In genomic region chr6:18078875-18079274, GRCh38 we compare ENCODE assay signal across 24 cellular contexts.
"Had no signal": no experiment of that assay in that cellular context is flagged by ENCODE, and none has a peak within 500 bp of the region (broad histone marks: within the 10 kb centered on the region; RNA-seq: fewer than 3 reads in every experiment).

No MANE protein-coding gene starts in this region.

- H3K4me3 Mint-ChIP-seq: effector memory CD8-positive, alpha-beta T cell; naive B cell; nephron; neural progenitor cell had no signal

- H3K4me3 ChIP-seq: esophagus squamous epithelium, lower lobe of right lung, neural progenitor cell, right lobe of liver, stomach, thyroid gland had no signal

- ATAC-seq: effector memory CD8-positive, alpha-beta T cell; left ventricle myocardium superior; lower lobe of right lung; right lobe of liver had no signal

- H3K36me3 ChIP-seq: esophagus squamous epithelium, lower lobe of right lung, neural progenitor cell, right lobe of liver, stomach, thyroid gland had no signal

- H3K4me1 Mint-ChIP-seq: naive B cell, nephron, neural progenitor cell had no signal

- H3K27me3 ChIP-seq: esophagus squamous epithelium, neural progenitor cell, right lobe of liver, stomach, thyroid gland had no signal

- DNase-seq: cortex of kidney; effector memory CD8-positive, alpha-beta T cell; erythroblast; esophagus squamous epithelium; foreskin melanocyte; glutamatergic neuron; hypothalamus; left ventricle myocardium superior; lower lobe of right lung; naive B cell; right lobe of liver; small intestine; stimulated activated CD4-positive, alpha-beta T cell treated with anti-CD3 and anti-CD28 coated beads, Interleukin-15, amount 100 ng/mL, for 24 hours; stimulated activated CD4-positive, alpha-beta T cell treated with anti-CD3 and anti-CD28 coated beads, Interleukin-2, amount 100 ng/mL, for 48 hours; stimulated activated naive CD4-positive, alpha-beta T cell treated with Interleukin-2 at 50 U/mL for 16 hours; stomach; thyroid gland; trophoblast cell had no signal

- H3K27ac ChIP-seq: esophagus squamous epithelium, lower lobe of right lung, neural progenitor cell, parathyroid adenoma, right lobe of liver, stomach, thyroid gland had no signal

- H3K9me3 ChIP-seq: lower lobe of right lung, right lobe of liver, thyroid gland had no signal

- H3K27me3 Mint-ChIP-seq: progenitor cell of endocrine pancreas had no signal

- H3K27ac Mint-ChIP-seq: effector memory CD8-positive, alpha-beta T cell; naive B cell; nephron; neural progenitor cell; progenitor cell of endocrine pancreas had no signal

- H3K4me1 ChIP-seq: esophagus squamous epithelium, lower lobe of right lung, neural progenitor cell, parathyroid adenoma, right lobe of liver, stomach had no signal

- FAIRE-seq: endometrium, keratinocyte, small intestine had no signal
